ENCODE assay signal across 1 cellular context in genomic region chr16:4936991-4937781, GRCh38.
TF ChIP-seq lines count a peak whose summit lies in the region.

Gene PPL, minus strand, starts transcription at chr16:4937148. Its CDS starts 103 bp downstream, at chr16:4937045.

TF ChIP-seq in GM12878, 131 proteins besides CTCF, POLR2A, EP300 and RAD21 (continued from another document):
- TF ChIP-seq HSF1 (IDR thresholded peaks at IDR 0.05; ENCODE audit: low read depth, low read length) (no peak), ZNF274 (IDR thresholded peaks at IDR 0.05; ENCODE audit: insufficient read depth, insufficient read length) (no peak), MTA2 (IDR thresholded peaks at IDR 0.05; ENCODE audit: low read depth) (no peak), ESRRA (IDR thresholded peaks at IDR 0.05; ENCODE audit: low read length) (no peak)
